Comparison of ENCODE assay signal across 22 cellular contexts in genomic region chr6:35650015-35650414, GRCh38.
"Had no signal": no experiment of that assay in that cellular context is flagged by ENCODE, and none has a peak within 500 bp of the region (broad histone marks: within the 10 kb centered on the region; RNA-seq: fewer than 3 reads in every experiment).

No MANE protein-coding gene starts in this region.

- H3K9me3 Mint-ChIP-seq: type B pancreatic cell had no signal

- H3K4me3 Mint-ChIP-seq: mesothelial cell of epicardium; naive B cell; natural killer cell; stimulated activated naive B cell treated with anti-CD40 and anti-IgM and Interleukin-4, amounts not matched to agents 10 μg/mL and 1 μg/mL and 100 μg/mL, for 72 hours; type B pancreatic cell had no signal

- H3K27ac ChIP-seq: hepatocyte, left ventricle myocardium inferior, ovary, prostate gland, right lobe of liver, skin epidermis, stomach, tibial nerve, uterus had no signal

- ATAC-seq: natural killer cell; stimulated activated naive B cell treated with anti-CD40 and anti-IgM and Interleukin-4, amounts not matched to agents 10 μg/mL and 1 μg/mL and 100 μg/mL, for 72 hours; stimulated activated naive CD8-positive, alpha-beta T cell treated with anti-CD3 and anti-CD28 coated beads, Interleukin-15, Interleukin-2, amounts not matched to agents 100 U/mL and 50 U/mL, for 24 hours had no signal

- H3K27me3 Mint-ChIP-seq: naive B cell; stimulated activated naive B cell treated with anti-CD40 and anti-IgM and Interleukin-4, amounts not matched to agents 10 μg/mL and 1 μg/mL and 100 μg/mL, for 72 hours; type B pancreatic cell had no signal

- H3K36me3 Mint-ChIP-seq: mesothelial cell of epicardium, naive B cell, natural killer cell, type B pancreatic cell had no signal

- H3K27me3 ChIP-seq: hepatocyte, ovary, right lobe of liver, stomach, tibial nerve, uterus had no signal

- H3K27ac Mint-ChIP-seq: mesothelial cell of epicardium; natural killer cell; stimulated activated naive B cell treated with anti-CD40 and anti-IgM and Interleukin-4, amounts not matched to agents 10 μg/mL and 1 μg/mL and 100 μg/mL, for 72 hours; type B pancreatic cell had no signal

- H3K4me1 ChIP-seq: right lobe of liver, uterus had no signal

- H3K36me3 ChIP-seq: ovary, prostate gland, uterus had no signal

- DNase-seq: islet precursor cell; left ventricle myocardium inferior; mesendoderm; naive B cell; natural killer cell; ovary; right lobe of liver; stimulated activated CD4-positive, alpha-beta T cell treated with anti-CD3 and anti-CD28 coated beads, Interleukin-12 subunit alpha, Interleukin-12 subunit beta, amount 100 ng/mL, for 4 hours; stimulated activated CD4-positive, alpha-beta T cell treated with anti-CD3 and anti-CD28 coated beads, Interleukin-15, amount 100 ng/mL, for 24 hours; stimulated activated CD4-positive, alpha-beta T cell treated with anti-CD3 and anti-CD28 coated beads, Interleukin-2, amount 100 ng/mL, for 24 hours; stimulated activated CD4-positive, alpha-beta T cell treated with anti-CD3 and anti-CD28 coated beads, Interleukin-4, amount 100 ng/mL, for 1 hour; stimulated activated naive B cell treated with anti-CD40 and anti-IgM and Interleukin-4, amounts not matched to agents 10 μg/mL and 1 μg/mL and 100 μg/mL, for 72 hours; stimulated activated naive CD8-positive, alpha-beta T cell treated with anti-CD3 and anti-CD28 coated beads, Interleukin-15, Interleukin-2, amounts not matched to agents 100 U/mL and 50 U/mL, for 24 hours; stomach; uterus had no signal

- H3K4me3 ChIP-seq: hepatocyte, left ventricle myocardium inferior, lung, ovary, prostate gland, right lobe of liver, skin epidermis, stomach, tibial nerve, uterus had no signal

- H3K9me3 ChIP-seq: left ventricle myocardium inferior, ovary, prostate gland, right lobe of liver, stomach, tibial nerve, uterus had no signal
